Comparison of ENCODE assay signal across 8 cellular contexts in genomic region chr2:112584891-112585250, GRCh38. TPM values are rescaled to one million over a fixed set of nuclear protein-coding genes. Genes with fewer than 3 reads are reported as not detected.
DNase-seq lines count a peak whose midpoint lies in the region; ATAC-seq, FAIRE-seq and TF ChIP-seq lines count a peak whose summit lies in the region.

No MANE protein-coding gene starts in this region.

- no peak for ATAC-seq in activated CD4-positive, alpha-beta T cell treated with anti-CD3 and anti-CD28 coated beads for 36 hours
- no peak for ATAC-seq in HepG2
- ATAC-seq in thoracic aorta (ENCODE audit: insufficient number of reproducible peaks, low FRiP score, low read depth), result no peak
- ATAC-seq in GM21515 (IDR thresholded peaks at IDR 0.05; ENCODE audit: unreplicated experiment), result no peak
- ATAC-seq in HG03280 (IDR thresholded peaks at IDR 0.05; ENCODE audit: unreplicated experiment), result no peak
- ATAC-seq in GM18858 (IDR thresholded peaks at IDR 0.05; ENCODE audit: unreplicated experiment), result no peak

- H3K9me3 ChIP-seq in astrocyte (ENCODE audit: insufficient read depth, low read depth, low read length) (no peaks in the 10 kb centered on the region), HepG2 (ENCODE audit: low read length) (no peaks in the 10 kb centered on the region), thoracic aorta (no peaks in the 10 kb centered on the region)

- H3K79me2 ChIP-seq in astrocyte (ENCODE audit: insufficient read depth, low read length), result peaks cover 8% of the 10 kb centered on the region
- H3K79me2 ChIP-seq in HepG2 (ENCODE audit: insufficient read depth, low read length), result peaks cover 10% of the 10 kb centered on the region

- peak overlapping the region; percentile 83 for H3K4me3 ChIP-seq in astrocyte (ENCODE audit: insufficient read depth, low read depth, low read length)
- peak overlapping the region; percentile 76 to 95 (median 87) for H3K4me3 ChIP-seq in HepG2 (replicated peaks in 1 of 3; ENCODE audit: insufficient read depth in 1 of 3, low read depth in 2 of 3, low read length in 3 of 3)
- peak overlapping the region; percentile 72 for H3K4me3 ChIP-seq in thoracic aorta

- TF ChIP-seq RAD21 in HepG2 (CRISPR knock-in tag; IDR thresholded peaks at IDR 0.05), result no peak

- H3K27ac ChIP-seq in astrocyte (ENCODE audit: low read depth, low read length), result peak overlapping the region; percentile 93
- H3K27ac ChIP-seq in HepG2 (ENCODE audit: extremely low read length, insufficient read depth, low read length), result peak overlapping the region; percentile 97
- peak overlapping the region; percentile 90 to 93 for H3K27ac ChIP-seq in thoracic aorta

- peak overlapping the region; percentile 86 for H2AFZ ChIP-seq in astrocyte (ENCODE audit: low read depth, low read length)
- H2AFZ ChIP-seq in HepG2 (ENCODE audit: low read length), result peak overlapping the region; percentile 21

- no peaks in the 10 kb centered on the region for H4K20me1 ChIP-seq in astrocyte (ENCODE audit: insufficient read depth, low read length)
- no peaks in the 10 kb centered on the region for H4K20me1 ChIP-seq in HepG2 (ENCODE audit: insufficient read depth, low read length)

- H3K27me3 Mint-ChIP-seq in activated CD4-positive, alpha-beta T cell treated with anti-CD3 and anti-CD28 coated beads for 36 hours, result no peaks in the 10 kb centered on the region
- H3K27me3 Mint-ChIP-seq in astrocyte (ENCODE audit: low read depth, unreplicated experiment), result no peaks in the 10 kb centered on the region

- H3K27me3 ChIP-seq in astrocyte (ENCODE audit: insufficient read depth, low read length) (no peaks in the 10 kb centered on the region), HepG2 (ENCODE audit: control insufficient read depth in 1 of 2, insufficient read depth in 2 of 2, low read length in 2 of 2) (peaks cover 0 to 4% of the 10 kb centered on the region in 2 experiments; a peak in 1 of 5 replicates), thoracic aorta (replicated peaks; ENCODE audit: insufficient read depth) (no peaks in the 10 kb centered on the region)

- H3K9ac ChIP-seq in astrocyte (ENCODE audit: low read length) (peak overlapping the region; percentile 87), HepG2 (ENCODE audit: insufficient read depth, low read depth, low read length) (peak overlapping the region; percentile 97)

- BruUV-seq in HepG2 (replicated peaks; lab: Mats Ljungman, UMichigan), result TSS peak; percentile 67

- H3K4me2 ChIP-seq in astrocyte (ENCODE audit: low read length), result peak overlapping the region; percentile 93
- H3K4me2 ChIP-seq in HepG2 (ENCODE audit: low read depth, low read length), result peak overlapping the region; percentile 91

- WGBS in HepG2 (ENCODE audit: low lambda C conversion rate), result 29% methylated on average over 3 of the region's 3 CpGs

- H3K4me3 Mint-ChIP-seq in activated CD4-positive, alpha-beta T cell treated with anti-CD3 and anti-CD28 coated beads for 36 hours, result peak overlapping the region; percentile 95
- peak overlapping the region; percentile 88 for H3K4me3 Mint-ChIP-seq in astrocyte (ENCODE audit: unreplicated experiment)

- peaks cover 3% of the 10 kb centered on the region for H3K36me3 ChIP-seq in astrocyte (ENCODE audit: insufficient read depth, low read length)
- peaks cover 9 to 15% of the 10 kb centered on the region in 2 experiments; a peak in 4 of 5 replicates for H3K36me3 ChIP-seq in HepG2 (replicated peaks in 1 of 2; ENCODE audit: control insufficient read depth in 1 of 2, insufficient read depth in 2 of 2, low read length in 2 of 2)
- H3K36me3 ChIP-seq in thoracic aorta, result peaks cover 4% of the 10 kb centered on the region

- TF ChIP-seq CTCF in astrocyte (IDR thresholded peaks at IDR 0.05; ENCODE audit: insufficient read depth, low read depth, low read length), result no peak
- no peak for TF ChIP-seq CTCF in HepG2 (CRISPR knock-in tag; IDR thresholded peaks at IDR 0.05)
- TF ChIP-seq CTCF in thoracic aorta (IDR thresholded peaks at IDR 0.05), result no peak

- no peak for FAIRE-seq in astrocyte (lab: Jason Lieb, UNC)
- no peak for FAIRE-seq in HepG2 (lab: Jason Lieb, UNC)

- CTCF ChIA-PET in activated CD4-positive, alpha-beta T cell treated with anti-CD3 and anti-CD28 coated beads for 36 hours (lab: Charles Lee), result interaction anchor here (0.6 to 2.1 kb wide), 8 partner anchors 9 to 1267 kb away, joined by 3 to 6 read pairs (median 4); no protein-coding TSS in a partner anchor
- CTCF ChIA-PET in HepG2 (lab: Yijun Ruan, JAX; ENCODE audit: low intra/inter-chr PET ratio, low total read pairs), result interaction anchor here (1.2 kb wide), 1 partner anchor 103 kb away, joined by 3 read pairs; the partner anchor contains the start of gene TTL

- H3K4me1 Mint-ChIP-seq in activated CD4-positive, alpha-beta T cell treated with anti-CD3 and anti-CD28 coated beads for 36 hours, result peaks cover 28% of the 10 kb centered on the region
- peaks cover 13% of the 10 kb centered on the region for H3K4me1 Mint-ChIP-seq in astrocyte (ENCODE audit: low read depth, unreplicated experiment)

- intact Hi-C loops in activated CD4-positive, alpha-beta T cell treated with anti-CD3 and anti-CD28 coated beads for 36 hours (cut with DNase I, micrococcal nuclease), result loop anchor here (1.0 to 5.0 kb wide), 12 partner anchors 41 to 700 kb away; partner anchors contain the start of genes POLR1B (in 2 of the 2), SLC20A1 (in 2 of the 2), ANAPC1 (in 1 of the 2) and CKAP2L (in 1 of the 2)
- intact Hi-C loops in HepG2 (cut with micrococcal nuclease; ENCODE audit: unreplicated experiment), result loop anchor here (1.0 to 10.0 kb wide), 3 partner anchors 43 to 330 kb away; partner anchors contain the start of genes POLR1B and ZC3H8

- TF ChIP-seq EP300 in HepG2 (IDR thresholded peaks at IDR 0.05; ENCODE audit: low read depth in 2 of 2, low read length in 2 of 2), result no peak
- TF ChIP-seq EP300 in HepG2 (CRISPR knock-in tag; IDR thresholded peaks at IDR 0.05; ENCODE audit: borderline replicate concordance), result no peak

- POLR2A ChIA-PET in activated CD4-positive, alpha-beta T cell treated with anti-CD3 and anti-CD28 coated beads for 36 hours (lab: Charles Lee), result interaction anchor here (0.8 kb wide), 1 partner anchor 43 kb away, joined by 3 read pairs; no protein-coding TSS in a partner anchor
- POLR2A ChIA-PET in HepG2 (lab: Yijun Ruan, JAX), result interaction anchor here (0.8 to 3.3 kb wide), 18 partner anchors 9 to 503 kb away, joined by 3 to 35 read pairs (median 4); partner anchors contain the start of gene SLC20A1

- H3K4me1 ChIP-seq in astrocyte (ENCODE audit: insufficient read depth, low read length) (peaks cover 10% of the 10 kb centered on the region), HepG2 (ENCODE audit: insufficient read depth, low read length) (peaks cover 40% of the 10 kb centered on the region), thoracic aorta (ENCODE audit: control insufficient read depth in 1 of 2, low read depth in 2 of 2) (peaks cover 6 to 15% of the 10 kb centered on the region in 2 donors)

- no peak for DNase-seq in activated CD4-positive, alpha-beta T cell treated with anti-CD3 and anti-CD28 coated beads for 36 hours
- no peak for DNase-seq in activated CD4-positive, alpha-beta T cell treated with anti-CD3 and anti-CD28 coated beads, Interleukin-2, amount 50 U/mL, for 4 hours
- DNase-seq in astrocyte (ENCODE audit: low read depth) (no peak), HepG2 (ENCODE audit: low spot score) (no peak), thoracic aorta (ENCODE audit: low spot score) (no peak)

- H3K27ac Mint-ChIP-seq in activated CD4-positive, alpha-beta T cell treated with anti-CD3 and anti-CD28 coated beads for 36 hours, result peak overlapping the region; percentile 93
- peak overlapping the region; percentile 82 for H3K27ac Mint-ChIP-seq in astrocyte (ENCODE audit: unreplicated experiment)

- H3K9me3 Mint-ChIP-seq in activated CD4-positive, alpha-beta T cell treated with anti-CD3 and anti-CD28 coated beads for 36 hours (ENCODE audit: low read depth), result no peaks in the 10 kb centered on the region
- no peaks in the 10 kb centered on the region for H3K9me3 Mint-ChIP-seq in astrocyte (ENCODE audit: unreplicated experiment)

- no peak for TF ChIP-seq POLR2A in HepG2 (IDR thresholded peaks at IDR 0.05; ENCODE audit: insufficient read depth in 1 of 2, low read depth in 2 of 2, low read length in 2 of 2)

- H3K36me3 Mint-ChIP-seq in activated CD4-positive, alpha-beta T cell treated with anti-CD3 and anti-CD28 coated beads for 36 hours (ENCODE audit: low read depth), result peaks cover 22% of the 10 kb centered on the region
- H3K36me3 Mint-ChIP-seq in astrocyte (ENCODE audit: low read depth, unreplicated experiment), result peaks cover 6% of the 10 kb centered on the region

- in situ Hi-C loops in HepG2 (cut with HindIII; ENCODE audit: extremely low pct_ligation_motif_present, low pct_unique_long_range_greater_than_20kb), result loop anchor here (5.0 kb wide), 1 partner anchor 103 kb away; the partner anchor contains the start of gene TTL

RNA-seq across cellular contexts. Expression of gene CHCHD5, which starts 0.5 kb away (rescaled TPM):
- total RNA-seq in activated CD4-positive, alpha-beta T cell treated with anti-CD3 and anti-CD28 coated beads for 36 hours, result 10 to 100 TPM; 34.4 to 37.0 TPM
- total RNA-seq in astrocyte (17.9 and 25.3 TPM in 2 replicates), HepG2 (2016; rRNA removed; fragmentation: Illumina TruSeq; extraction: Trizol) (22.8 and 23.9 TPM in 2 replicates), thoracic aorta (1 to 10 TPM; 6.8 to 8.3 TPM)
- total RNA-seq in HepG2 (2016; cell fraction: cytosol; rRNA removed; fragmentation: Illumina TruSeq; extraction: Trizol; ENCODE audit: low read depth), result 27.4 and 35.9 TPM in 2 replicates
- total RNA-seq in HepG2 (2016; cell fraction: insoluble cytoplasmic fraction; rRNA removed; fragmentation: Illumina TruSeq; extraction: Trizol), result 21.3 and 24.7 TPM in 2 replicates
- 27.3 and 31.8 TPM in 2 replicates for total RNA-seq in HepG2 (2016; cell fraction: membrane; rRNA removed; fragmentation: Illumina TruSeq; extraction: Trizol)
- 13.0 and 14.1 TPM in 2 replicates for total RNA-seq in HepG2 (2016; cell fraction: nucleus; rRNA removed; fragmentation: Illumina TruSeq; extraction: Trizol)
- 19.0 and 22.7 TPM in 2 replicates for polyA plus RNA-seq in HepG2 (2011; rRNA removed)
- 20.8 and 43.9 TPM in 2 replicates for polyA plus RNA-seq in HepG2 (2011; cell fraction: cytosol; rRNA removed)
- 36.4 and 41.5 TPM in 2 replicates for polyA plus RNA-seq in HepG2 (2011; cell fraction: nucleus; rRNA removed)
- polyA plus RNA-seq in HepG2 (2012), result 27.5 and 32.7 TPM in 2 replicates
- 44.4 and 53.5 TPM in 2 replicates for polyA plus RNA-seq in HepG2 (2016; cell fraction: cytosol; fragmentation: Illumina TruSeq; extraction: Trizol; ENCODE audit: low read depth)
- polyA plus RNA-seq in HepG2 (2016; cell fraction: insoluble cytoplasmic fraction; fragmentation: Illumina TruSeq; extraction: Trizol; ENCODE audit: low read depth), result 36.8 and 37.7 TPM in 2 replicates
- polyA plus RNA-seq in HepG2 (2016; cell fraction: membrane; fragmentation: Illumina TruSeq; extraction: Trizol; ENCODE audit: low read depth), result 42.6 and 49.8 TPM in 2 replicates
- 30.3 TPM in 2 replicates for polyA plus RNA-seq in HepG2 (2016; cell fraction: nucleus; fragmentation: Illumina TruSeq; extraction: Trizol; ENCODE audit: insufficient read depth, low read depth)
- 8.7 and 43.9 TPM in 2 replicates for polyA minus RNA-seq in HepG2 (2011; rRNA and poly(A)+ RNA removed; ENCODE audit: low replicate concordance)
- polyA minus RNA-seq in HepG2 (2011; cell fraction: cytosol; rRNA and poly(A)+ RNA removed), result 12.2 and 12.4 TPM in 2 replicates
- polyA minus RNA-seq in HepG2 (2011; cell fraction: nucleus; rRNA and poly(A)+ RNA removed), result 10.4 and 12.4 TPM in 2 replicates

RNA-seq across cellular contexts. Expression of gene POLR1B, which starts 42.6 kb away (rescaled TPM):
- 10 to 100 TPM; 47.0 to 63.3 TPM for total RNA-seq in activated CD4-positive, alpha-beta T cell treated with anti-CD3 and anti-CD28 coated beads for 36 hours
- 21.0 and 26.8 TPM in 2 replicates for total RNA-seq in astrocyte
- total RNA-seq in HepG2 (2016; rRNA removed; fragmentation: Illumina TruSeq; extraction: Trizol), result 46.0 and 70.8 TPM in 2 replicates
- total RNA-seq in HepG2 (2016; cell fraction: cytosol; rRNA removed; fragmentation: Illumina TruSeq; extraction: Trizol; ENCODE audit: low read depth), result 9.3 and 11.0 TPM in 2 replicates
- 47.1 and 70.7 TPM in 2 replicates for total RNA-seq in HepG2 (2016; cell fraction: insoluble cytoplasmic fraction; rRNA removed; fragmentation: Illumina TruSeq; extraction: Trizol)
- total RNA-seq in HepG2 (2016; cell fraction: membrane; rRNA removed; fragmentation: Illumina TruSeq; extraction: Trizol), result 14.7 and 18.4 TPM in 2 replicates
- 35.3 and 39.0 TPM in 2 replicates for total RNA-seq in HepG2 (2016; cell fraction: nucleus; rRNA removed; fragmentation: Illumina TruSeq; extraction: Trizol)
- polyA plus RNA-seq in HepG2 (2011; rRNA removed), result 17.5 and 18.3 TPM in 2 replicates
- polyA plus RNA-seq in HepG2 (2011; cell fraction: cytosol; rRNA removed), result 12.4 and 17.4 TPM in 2 replicates
- polyA plus RNA-seq in HepG2 (2011; cell fraction: nucleus; rRNA removed), result 13.5 and 17.5 TPM in 2 replicates
- 25.1 and 28.2 TPM in 2 replicates for polyA plus RNA-seq in HepG2 (2012)
- 1.7 and 1.8 TPM in 2 replicates for polyA plus RNA-seq in HepG2 (2016; cell fraction: cytosol; fragmentation: Illumina TruSeq; extraction: Trizol; ENCODE audit: low read depth)
- polyA plus RNA-seq in HepG2 (2016; cell fraction: insoluble cytoplasmic fraction; fragmentation: Illumina TruSeq; extraction: Trizol; ENCODE audit: low read depth), result 48.7 and 51.1 TPM in 2 replicates
- polyA plus RNA-seq in HepG2 (2016; cell fraction: membrane; fragmentation: Illumina TruSeq; extraction: Trizol; ENCODE audit: low read depth), result 4.7 and 5.1 TPM in 2 replicates
- 35.3 and 39.0 TPM in 2 replicates for polyA plus RNA-seq in HepG2 (2016; cell fraction: nucleus; fragmentation: Illumina TruSeq; extraction: Trizol; ENCODE audit: insufficient read depth, low read depth)
- 113 and 135 TPM in 2 replicates for polyA minus RNA-seq in HepG2 (2011; rRNA and poly(A)+ RNA removed; ENCODE audit: low replicate concordance)
- polyA minus RNA-seq in HepG2 (2011; cell fraction: cytosol; rRNA and poly(A)+ RNA removed), result 42.2 and 61.3 TPM in 2 replicates
- 46.6 and 64.0 TPM in 2 replicates for polyA minus RNA-seq in HepG2 (2011; cell fraction: nucleus; rRNA and poly(A)+ RNA removed)
- total RNA-seq in thoracic aorta, result 10 to 100 TPM; 12.5 to 30.8 TPM
